ENCODE assay signal across 15 cellular contexts in genomic region chr1:156463874-156464273, GRCh38. TPM values are rescaled to one million over a fixed set of nuclear protein-coding genes. Genes with fewer than 3 reads are reported as not detected.
A peak's percentile ranks its signal among the peaks of the same experiment; 100 is the strongest.
DNase-seq lines count a peak whose midpoint lies in the region; ATAC-seq and TF ChIP-seq lines count a peak whose summit lies in the region.
"Had no signal": no experiment of that assay in that cellular context is flagged by ENCODE, and none has a peak within 500 bp of the region (broad histone marks: within the 10 kb centered on the region; RNA-seq: fewer than 3 reads in every experiment).

No MANE protein-coding gene starts in this region.

- H3K27ac ChIP-seq in ACC112 (ENCODE audit: low read depth, low read length) (peak overlapping the region; percentile 95), layer of hippocampus (ENCODE audit: low read depth, low read length) (peak overlapping the region; percentile 3), gastrocnemius medialis (peak overlapping the region; percentile 96 to 99 (median 98))
- H3K27ac ChIP-seq: HL-60 had no signal

- TF ChIP-seq CTCF in choroid plexus epithelial cell (conservative IDR thresholded peaks at IDR 0.05; ENCODE audit: low read depth, low read length) (no peak), gastrocnemius medialis (IDR thresholded peaks at IDR 0.05 in 4 of 5, conservative IDR thresholded peaks at IDR 0.05 in 1 of 5) (no peak)

- peak; percentile 57 to 70 for ATAC-seq in gastrocnemius medialis
- no peak for ATAC-seq in GM21447 (IDR thresholded peaks at IDR 0.05; ENCODE audit: unreplicated experiment)
- ATAC-seq: activated T-cell treated with anti-CD3 and anti-CD28 coated beads, Interleukin-2, amount 50 U/mL, for 72 hours had no signal

- H3K9me3 ChIP-seq in gastrocnemius medialis, result no peaks in the 10 kb centered on the region

- in situ Hi-C loops in gastrocnemius medialis (cut with MboI; ENCODE audit: low sequenced_read_pairs in 4 of 4), result no loop called here

- H3K36me3 ChIP-seq in ACC112 (ENCODE audit: insufficient read depth, low read length), result no peaks in the 10 kb centered on the region; the same call in 1 of the 2 replicates
- H3K36me3 ChIP-seq in gastrocnemius medialis, result peaks cover 0 to 24% of the 10 kb centered on the region in 2 donors

- H3K79me2 ChIP-seq in ACC112 (ENCODE audit: control insufficient read depth, insufficient read depth, low read length, unreplicated experiment), result no peaks in the 10 kb centered on the region

- no peak for TF ChIP-seq POLR2A in gastrocnemius medialis (IDR thresholded peaks at IDR 0.05)

- H2AFZ ChIP-seq in ACC112 (ENCODE audit: low read length, unreplicated experiment), result no peak overlapping the region

- H3K4me3 ChIP-seq in ACC112 (ENCODE audit: low read depth, low read length) (no peak overlapping the region), choroid plexus epithelial cell (ENCODE audit: low read depth, low read length) (no peak overlapping the region), gastrocnemius medialis (no peak overlapping the region)

- POLR2A ChIA-PET in HEK293T (lab: Yijun Ruan, JAX), result no interaction called here

- DNase-seq in choroid plexus epithelial cell (ENCODE audit: low read depth), result peak; percentile 39
- peak; percentile 66 to 73 for DNase-seq in gastrocnemius medialis
- DNase-seq in NCI-H2081 treated with DMSO at 0.1 percent for 48 hours (lab: John Stamatoyannopoulos, UW), result no peak
- no peak for DNase-seq in HEK293T (ENCODE audit: extremely low spot score)
- DNase-seq in activated gamma-delta T cell (lab: John Stamatoyannopoulos, UW), result no peak
- DNase-seq: activated CD4-positive, CD25-positive, alpha-beta regulatory T cell treated with anti-CD3 and anti-CD28 coated beads, Interleukin-2, amount 50 U/mL, for 72 hours; activated T-cell treated with anti-CD3 and anti-CD28 coated beads, Interleukin-2, amount 50 U/mL, for 72 hours; amygdala; effector memory CD4-positive, alpha-beta T cell; glutamatergic neuron; NCI-H2107 had no signal

- CTCF ChIA-PET in HEK293T (lab: Yijun Ruan, JAX), result no interaction called here

- H3K4me1 ChIP-seq in ACC112 (ENCODE audit: control insufficient read depth, insufficient read depth, low read length, unreplicated experiment) (peaks cover 43% of the 10 kb centered on the region), gastrocnemius medialis (peaks cover 38 to 45% of the 10 kb centered on the region in 2 donors)

- H3K27me3 ChIP-seq in ACC112 (ENCODE audit: insufficient read depth, low read length) (no peaks in the 10 kb centered on the region), layer of hippocampus (ENCODE audit: control insufficient read depth, insufficient read depth, low read length) (no peaks in the 10 kb centered on the region), gastrocnemius medialis (no peaks in the 10 kb centered on the region)

- intact Hi-C loops in gastrocnemius medialis (cut with DNase I; ENCODE audit: low total_unique reads), result loop anchor here (10.0 kb wide), 1 partner anchor 359 kb away; no protein-coding TSS in a partner anchor

TF ChIP-seq in HEK293T, 16 proteins besides CTCF, POLR2A, EP300 and RAD21:
- TF ChIP-seq ELF4 (IDR thresholded peaks at IDR 0.05) (no peak), TARDBP (IDR thresholded peaks at IDR 0.05) (no peak), ZNF384 (IDR thresholded peaks at IDR 0.05) (no peak), FOXM1 (IDR thresholded peaks at IDR 0.05; ENCODE audit: borderline replicate concordance) (no peak), L3MBTL2 (conservative IDR thresholded peaks at IDR 0.05) (no peak), SUZ12 (IDR thresholded peaks at IDR 0.05) (no peak), HDGF (IDR thresholded peaks at IDR 0.05; ENCODE audit: borderline replicate concordance) (no peak), CTBP1 (IDR thresholded peaks at IDR 0.05; ENCODE audit: borderline replicate concordance) (no peak), BHLHE40 (IDR thresholded peaks at IDR 0.05; ENCODE audit: borderline replicate concordance) (no peak), ARNT (IDR thresholded peaks at IDR 0.05) (no peak)
- TF ChIP-seq, protein P1, sequence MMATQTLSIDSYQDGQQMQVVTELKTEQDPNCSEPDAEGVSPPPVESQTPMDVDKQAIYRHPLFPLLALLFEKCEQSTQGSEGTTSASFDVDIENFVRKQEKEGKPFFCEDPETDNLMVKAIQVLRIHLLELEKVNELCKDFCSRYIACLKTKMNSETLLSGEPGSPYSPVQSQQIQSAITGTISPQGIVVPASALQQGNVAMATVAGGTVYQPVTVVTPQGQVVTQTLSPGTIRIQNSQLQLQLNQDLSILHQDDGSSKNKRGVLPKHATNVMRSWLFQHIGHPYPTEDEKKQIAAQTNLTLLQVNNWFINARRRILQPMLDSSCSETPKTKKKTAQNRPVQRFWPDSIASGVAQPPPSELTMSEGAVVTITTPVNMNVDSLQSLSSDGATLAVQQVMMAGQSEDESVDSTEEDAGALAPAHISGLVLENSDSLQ (IDR thresholded peaks at IDR 0.05), result no peak

RNA-seq across cellular contexts. Expression of gene MEF2D, which starts 36.7 kb away (rescaled TPM):
- 100 to 1,000 TPM; 129 to 260 (median 168) TPM for total RNA-seq in gastrocnemius medialis

Comparison
In these comparisons a context has a peak if more than half of its experiments do, and no peak if none do; other contexts are left out.
1. H3K27ac ChIP-seq: peak in every context shown above with its lines; median percentile 98 in gastrocnemius medialis; 95 in ACC112; 3 in layer of hippocampus.
2. DNase-seq: peak in choroid plexus epithelial cell (single experiment) and gastrocnemius medialis (2 of 2); none in NCI-H2081 treated with DMSO at 0.1 percent for 48 hours (single experiment), HEK293T (single experiment) and activated gamma-delta T cell (single experiment).